ENCODE assay signal across 1 cellular context in the genomic region with DNA sequence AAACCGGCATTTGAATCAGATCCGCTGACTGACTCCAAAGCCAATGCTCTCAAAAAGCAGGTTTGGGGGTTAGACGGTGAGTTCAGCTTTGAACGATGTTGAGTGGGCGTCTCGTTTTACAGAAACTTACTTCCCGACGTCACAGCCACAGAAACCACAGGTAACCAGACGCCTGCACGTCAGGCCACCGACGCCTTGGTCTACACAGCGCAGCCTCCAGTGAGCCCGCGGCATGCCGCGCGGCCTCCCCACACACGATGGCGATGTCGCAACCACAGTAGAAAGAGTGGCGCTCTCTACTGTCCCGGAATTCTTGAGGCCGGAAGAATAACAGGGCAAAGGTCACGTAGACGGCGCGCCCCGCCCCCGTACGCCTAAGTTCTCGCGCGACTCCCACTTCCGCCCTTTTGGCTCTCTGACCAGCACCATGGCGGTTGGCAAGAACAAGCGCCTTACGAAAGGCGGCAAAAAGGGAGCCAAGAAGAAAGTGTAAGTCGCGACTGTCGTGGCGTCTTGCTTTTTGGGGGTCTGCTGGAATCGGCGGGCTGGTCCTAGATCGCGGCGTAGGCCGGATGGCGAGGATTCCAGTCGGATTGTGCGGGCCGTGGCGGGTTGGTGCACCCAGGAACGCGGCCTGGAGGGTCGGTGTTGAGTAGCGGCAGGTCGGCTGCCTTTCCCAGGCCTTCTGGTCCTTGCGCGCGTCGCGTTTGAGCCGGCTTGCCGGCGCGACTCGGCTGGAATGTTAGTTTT.
TF ChIP-seq lines count a peak whose summit lies in the region.

Gene RPS3A, plus strand, starts transcription at position 403 of the 750 bp plus-strand sequence. Its CDS starts 25 bp downstream, at position 428.

TF ChIP-seq in K562, 482 proteins besides CTCF, POLR2A, EP300 and RAD21 (continued from another document and continues in another):
- TF ChIP-seq, protein P1, sequence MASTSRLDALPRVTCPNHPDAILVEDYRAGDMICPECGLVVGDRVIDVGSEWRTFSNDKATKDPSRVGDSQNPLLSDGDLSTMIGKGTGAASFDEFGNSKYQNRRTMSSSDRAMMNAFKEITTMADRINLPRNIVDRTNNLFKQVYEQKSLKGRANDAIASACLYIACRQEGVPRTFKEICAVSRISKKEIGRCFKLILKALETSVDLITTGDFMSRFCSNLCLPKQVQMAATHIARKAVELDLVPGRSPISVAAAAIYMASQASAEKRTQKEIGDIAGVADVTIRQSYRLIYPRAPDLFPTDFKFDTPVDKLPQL (IDR thresholded peaks at IDR 0.05; ENCODE audit: extremely low read depth, insufficient read length): peak; percentile 95
- TF ChIP-seq TRIM25 (IDR thresholded peaks at IDR 0.05; ENCODE audit: borderline replicate concordance): no peak
- TF ChIP-seq ZNF124 (CRISPR knock-in tag; IDR thresholded peaks at IDR 0.05): no peak
- no peak for TF ChIP-seq SAP30 (IDR thresholded peaks at IDR 0.05; ENCODE audit: borderline replicate concordance, insufficient read depth, low read depth, low read length, poor library complexity, severe bottlenecking)
- no peak for TF ChIP-seq MTA1 (IDR thresholded peaks at IDR 0.05; ENCODE audit: borderline replicate concordance)
- TF ChIP-seq ZNF586 (CRISPR knock-in tag; conservative IDR thresholded peaks at IDR 0.05): no peak
- TF ChIP-seq ETV6 (IDR thresholded peaks at IDR 0.05; ENCODE audit: borderline replicate concordance in 1 of 2, low read depth in 2 of 2, low read length in 1 of 2): no peak
- peak; percentile 79; the same call in 1 of the 2 replicates for TF ChIP-seq ETV6 (CRISPR knock-in tag; IDR thresholded peaks at IDR 0.05; ENCODE audit: borderline replicate concordance)
- no peak for TF ChIP-seq FUS (optimal IDR thresholded peaks at IDR 0.05; ENCODE audit: low read depth, low read length)
- TF ChIP-seq, protein P2, sequence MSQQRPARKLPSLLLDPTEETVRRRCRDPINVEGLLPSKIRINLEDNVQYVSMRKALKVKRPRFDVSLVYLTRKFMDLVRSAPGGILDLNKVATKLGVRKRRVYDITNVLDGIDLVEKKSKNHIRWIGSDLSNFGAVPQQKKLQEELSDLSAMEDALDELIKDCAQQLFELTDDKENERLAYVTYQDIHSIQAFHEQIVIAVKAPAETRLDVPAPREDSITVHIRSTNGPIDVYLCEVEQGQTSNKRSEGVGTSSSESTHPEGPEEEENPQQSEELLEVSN (IDR thresholded peaks at IDR 0.05; ENCODE audit: borderline replicate concordance in 1 of 2, extremely low read depth in 1 of 2, insufficient read depth in 1 of 2, insufficient read length in 1 of 2, low read depth in 1 of 2, low read length in 1 of 2, poor library complexity in 1 of 2, severe bottlenecking in 1 of 2): peak; percentile 43 to 51
- TF ChIP-seq RBFOX2 (IDR thresholded peaks at IDR 0.05; ENCODE audit: low read depth, low read length): peak; percentile 100
- TF ChIP-seq, protein P3, sequence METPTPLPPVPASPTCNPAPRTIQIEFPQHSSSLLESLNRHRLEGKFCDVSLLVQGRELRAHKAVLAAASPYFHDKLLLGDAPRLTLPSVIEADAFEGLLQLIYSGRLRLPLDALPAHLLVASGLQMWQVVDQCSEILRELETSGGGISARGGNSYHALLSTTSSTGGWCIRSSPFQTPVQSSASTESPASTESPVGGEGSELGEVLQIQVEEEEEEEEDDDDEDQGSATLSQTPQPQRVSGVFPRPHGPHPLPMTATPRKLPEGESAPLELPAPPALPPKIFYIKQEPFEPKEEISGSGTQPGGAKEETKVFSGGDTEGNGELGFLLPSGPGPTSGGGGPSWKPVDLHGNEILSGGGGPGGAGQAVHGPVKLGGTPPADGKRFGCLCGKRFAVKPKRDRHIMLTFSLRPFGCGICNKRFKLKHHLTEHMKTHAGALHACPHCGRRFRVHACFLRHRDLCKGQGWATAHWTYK (CRISPR knock-in tag; IDR thresholded peaks at IDR 0.05): no peak; the same call in 1 of the 2 replicates
- no peak for TF ChIP-seq ZKSCAN8 (CRISPR knock-in tag; IDR thresholded peaks at IDR 0.05)
- peak; percentile 77 for TF ChIP-seq NCOR1 (IDR thresholded peaks at IDR 0.05)
- no peak for TF ChIP-seq HIVEP1 (CRISPR knock-in tag; IDR thresholded peaks at IDR 0.05)
- no peak for TF ChIP-seq ZFP1 (CRISPR knock-in tag; IDR thresholded peaks at IDR 0.05)
- TF ChIP-seq ZNF146 (CRISPR knock-in tag; IDR thresholded peaks at IDR 0.05; ENCODE audit: unreplicated experiment): no peak
- TF ChIP-seq NBN (IDR thresholded peaks at IDR 0.05; ENCODE audit: low read depth): peak; percentile 76
- TF ChIP-seq, protein P4, sequence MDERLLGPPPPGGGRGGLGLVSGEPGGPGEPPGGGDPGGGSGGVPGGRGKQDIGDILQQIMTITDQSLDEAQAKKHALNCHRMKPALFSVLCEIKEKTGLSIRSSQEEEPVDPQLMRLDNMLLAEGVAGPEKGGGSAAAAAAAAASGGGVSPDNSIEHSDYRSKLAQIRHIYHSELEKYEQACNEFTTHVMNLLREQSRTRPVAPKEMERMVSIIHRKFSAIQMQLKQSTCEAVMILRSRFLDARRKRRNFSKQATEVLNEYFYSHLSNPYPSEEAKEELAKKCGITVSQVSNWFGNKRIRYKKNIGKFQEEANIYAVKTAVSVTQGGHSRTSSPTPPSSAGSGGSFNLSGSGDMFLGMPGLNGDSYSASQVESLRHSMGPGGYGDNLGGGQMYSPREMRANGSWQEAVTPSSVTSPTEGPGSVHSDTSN (CRISPR knock-in tag; IDR thresholded peaks at IDR 0.05; ENCODE audit: low read depth): no peak
- TF ChIP-seq, protein P4 (tag; conservative IDR thresholded peaks at IDR 0.05; ENCODE audit: low read depth): no peak
- TF ChIP-seq YBX1 (IDR thresholded peaks at IDR 0.05): no peak
- no peak for TF ChIP-seq SLC30A9 (CRISPR knock-in tag; IDR thresholded peaks at IDR 0.05)
- peak; percentile 91 for TF ChIP-seq LCOR (CRISPR knock-in tag; IDR thresholded peaks at IDR 0.05)
- peak; percentile 100 for TF ChIP-seq BRD9 (IDR thresholded peaks at IDR 0.05; ENCODE audit: low read depth, partially characterized antibody)
- no peak for TF ChIP-seq ZNF695 (CRISPR knock-in tag; IDR thresholded peaks at IDR 0.05)
- TF ChIP-seq CHD1 (IDR thresholded peaks at IDR 0.05; ENCODE audit: low read length): no peak
- TF ChIP-seq ZNF584 (CRISPR knock-in tag; IDR thresholded peaks at IDR 0.05; ENCODE audit: low read depth): no peak
- TF ChIP-seq ELF1 (tag; IDR thresholded peaks at IDR 0.05): peak; percentile 99
- TF ChIP-seq FOS (IDR thresholded peaks at IDR 0.05; ENCODE audit: extremely low read depth, insufficient read length): no peak
- TF ChIP-seq, protein P5, sequence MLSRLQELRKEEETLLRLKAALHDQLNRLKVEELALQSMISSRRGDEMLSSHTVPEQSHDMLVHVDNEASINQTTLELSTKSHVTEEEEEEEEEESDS (CRISPR knock-in tag; IDR thresholded peaks at IDR 0.05): no peak
- no peak for TF ChIP-seq RFX5 (IDR thresholded peaks at IDR 0.05; ENCODE audit: low read depth, low read length)
- TF ChIP-seq ZNF507 (tag; conservative IDR thresholded peaks at IDR 0.05): no peak
- peak; percentile 72; the same call in 1 of the 2 replicates for TF ChIP-seq ZNF592 (IDR thresholded peaks at IDR 0.05)
- TF ChIP-seq RFX7 (CRISPR knock-in tag; IDR thresholded peaks at IDR 0.05): no peak
- peak; percentile 98 for TF ChIP-seq ETV1 (tag; conservative IDR thresholded peaks at IDR 0.05; ENCODE audit: low read depth)
- TF ChIP-seq, protein P6, sequence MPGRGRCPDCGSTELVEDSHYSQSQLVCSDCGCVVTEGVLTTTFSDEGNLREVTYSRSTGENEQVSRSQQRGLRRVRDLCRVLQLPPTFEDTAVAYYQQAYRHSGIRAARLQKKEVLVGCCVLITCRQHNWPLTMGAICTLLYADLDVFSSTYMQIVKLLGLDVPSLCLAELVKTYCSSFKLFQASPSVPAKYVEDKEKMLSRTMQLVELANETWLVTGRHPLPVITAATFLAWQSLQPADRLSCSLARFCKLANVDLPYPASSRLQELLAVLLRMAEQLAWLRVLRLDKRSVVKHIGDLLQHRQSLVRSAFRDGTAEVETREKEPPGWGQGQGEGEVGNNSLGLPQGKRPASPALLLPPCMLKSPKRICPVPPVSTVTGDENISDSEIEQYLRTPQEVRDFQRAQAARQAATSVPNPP (IDR thresholded peaks at IDR 0.05; ENCODE audit: borderline replicate concordance, insufficient read depth, insufficient read length): no peak
- TF ChIP-seq, protein P7, sequence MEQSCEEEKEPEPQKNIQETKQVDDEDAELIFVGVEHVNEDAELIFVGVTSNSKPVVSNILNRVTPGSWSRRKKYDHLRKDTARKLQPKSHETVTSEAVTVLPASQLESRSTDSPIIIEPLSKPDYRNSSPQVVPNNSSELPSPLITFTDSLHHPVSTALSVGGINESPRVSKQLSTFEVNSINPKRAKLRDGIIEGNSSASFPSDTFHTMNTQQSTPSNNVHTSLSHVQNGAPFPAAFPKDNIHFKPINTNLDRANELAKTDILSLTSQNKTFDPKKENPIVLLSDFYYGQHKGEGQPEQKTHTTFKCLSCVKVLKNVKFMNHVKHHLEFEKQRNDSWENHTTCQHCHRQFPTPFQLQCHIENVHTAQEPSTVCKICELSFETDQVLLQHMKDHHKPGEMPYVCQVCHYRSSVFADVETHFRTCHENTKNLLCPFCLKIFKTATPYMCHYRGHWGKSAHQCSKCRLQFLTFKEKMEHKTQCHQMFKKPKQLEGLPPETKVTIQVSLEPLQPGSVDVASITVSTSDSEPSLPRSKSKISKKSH (CRISPR knock-in tag; IDR thresholded peaks at IDR 0.05): no peak
- no peak for TF ChIP-seq RBM17 (IDR thresholded peaks at IDR 0.05; ENCODE audit: borderline replicate concordance, low read depth, low read length)
- peak; percentile 99 for TF ChIP-seq POLR2B (IDR thresholded peaks at IDR 0.05; ENCODE audit: low read depth, partially characterized antibody)
- TF ChIP-seq VEZF1 (CRISPR knock-in tag; IDR thresholded peaks at IDR 0.05): peak; percentile 58; the same call in 1 of the 2 replicates
- TF ChIP-seq, protein P8, sequence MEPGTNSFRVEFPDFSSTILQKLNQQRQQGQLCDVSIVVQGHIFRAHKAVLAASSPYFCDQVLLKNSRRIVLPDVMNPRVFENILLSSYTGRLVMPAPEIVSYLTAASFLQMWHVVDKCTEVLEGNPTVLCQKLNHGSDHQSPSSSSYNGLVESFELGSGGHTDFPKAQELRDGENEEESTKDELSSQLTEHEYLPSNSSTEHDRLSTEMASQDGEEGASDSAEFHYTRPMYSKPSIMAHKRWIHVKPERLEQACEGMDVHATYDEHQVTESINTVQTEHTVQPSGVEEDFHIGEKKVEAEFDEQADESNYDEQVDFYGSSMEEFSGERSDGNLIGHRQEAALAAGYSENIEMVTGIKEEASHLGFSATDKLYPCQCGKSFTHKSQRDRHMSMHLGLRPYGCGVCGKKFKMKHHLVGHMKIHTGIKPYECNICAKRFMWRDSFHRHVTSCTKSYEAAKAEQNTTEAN (CRISPR knock-in tag; IDR thresholded peaks at IDR 0.05): peak; percentile 91
- TF ChIP-seq BRCA1 (IDR thresholded peaks at IDR 0.05): no peak
- TF ChIP-seq BRCA1 (CRISPR knock-in tag; IDR thresholded peaks at IDR 0.05): no peak
